Comparison of ENCODE assay signal across 1 cellular context in genomic region chr16:695355-696089, GRCh38.
TF ChIP-seq lines count a peak whose summit lies in the region.

No MANE protein-coding gene starts in this region.

TF ChIP-seq in WTC11, 78 proteins besides CTCF, POLR2A, EP300 and RAD21 (continued from another document):
- TF ChIP-seq, protein P1, sequence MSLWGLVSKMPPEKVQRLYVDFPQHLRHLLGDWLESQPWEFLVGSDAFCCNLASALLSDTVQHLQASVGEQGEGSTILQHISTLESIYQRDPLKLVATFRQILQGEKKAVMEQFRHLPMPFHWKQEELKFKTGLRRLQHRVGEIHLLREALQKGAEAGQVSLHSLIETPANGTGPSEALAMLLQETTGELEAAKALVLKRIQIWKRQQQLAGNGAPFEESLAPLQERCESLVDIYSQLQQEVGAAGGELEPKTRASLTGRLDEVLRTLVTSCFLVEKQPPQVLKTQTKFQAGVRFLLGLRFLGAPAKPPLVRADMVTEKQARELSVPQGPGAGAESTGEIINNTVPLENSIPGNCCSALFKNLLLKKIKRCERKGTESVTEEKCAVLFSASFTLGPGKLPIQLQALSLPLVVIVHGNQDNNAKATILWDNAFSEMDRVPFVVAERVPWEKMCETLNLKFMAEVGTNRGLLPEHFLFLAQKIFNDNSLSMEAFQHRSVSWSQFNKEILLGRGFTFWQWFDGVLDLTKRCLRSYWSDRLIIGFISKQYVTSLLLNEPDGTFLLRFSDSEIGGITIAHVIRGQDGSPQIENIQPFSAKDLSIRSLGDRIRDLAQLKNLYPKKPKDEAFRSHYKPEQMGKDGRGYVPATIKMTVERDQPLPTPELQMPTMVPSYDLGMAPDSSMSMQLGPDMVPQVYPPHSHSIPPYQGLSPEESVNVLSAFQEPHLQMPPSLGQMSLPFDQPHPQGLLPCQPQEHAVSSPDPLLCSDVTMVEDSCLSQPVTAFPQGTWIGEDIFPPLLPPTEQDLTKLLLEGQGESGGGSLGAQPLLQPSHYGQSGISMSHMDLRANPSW (CRISPR knock-in tag; conservative IDR thresholded peaks at IDR 0.05; ENCODE audit: low read depth), result no peak; the same call in 1 of the 2 replicates
- TF ChIP-seq CREM (CRISPR knock-in tag; IDR thresholded peaks at IDR 0.05) (no peak), ZNF396 (CRISPR knock-in tag; IDR thresholded peaks at IDR 0.05; ENCODE audit: borderline replicate concordance) (no peak), NFE2L1 (CRISPR knock-in tag; IDR thresholded peaks at IDR 0.05) (peak; percentile 84), SOX15 (CRISPR knock-in tag; IDR thresholded peaks at IDR 0.05) (no peak), ZNF219 (CRISPR knock-in tag; IDR thresholded peaks at IDR 0.05; ENCODE audit: borderline replicate concordance) (no peak)
- TF ChIP-seq, protein P2, sequence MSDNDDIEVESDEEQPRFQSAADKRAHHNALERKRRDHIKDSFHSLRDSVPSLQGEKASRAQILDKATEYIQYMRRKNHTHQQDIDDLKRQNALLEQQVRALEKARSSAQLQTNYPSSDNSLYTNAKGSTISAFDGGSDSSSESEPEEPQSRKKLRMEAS (CRISPR knock-in tag; IDR thresholded peaks at IDR 0.05), result peak; percentile 95
- TF ChIP-seq, protein P3, sequence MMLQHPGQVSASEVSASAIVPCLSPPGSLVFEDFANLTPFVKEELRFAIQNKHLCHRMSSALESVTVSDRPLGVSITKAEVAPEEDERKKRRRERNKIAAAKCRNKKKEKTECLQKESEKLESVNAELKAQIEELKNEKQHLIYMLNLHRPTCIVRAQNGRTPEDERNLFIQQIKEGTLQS (CRISPR knock-in tag; conservative IDR thresholded peaks at IDR 0.05), result 0 out of 2 replicates have a peak, but pooled peaks have one; percentile 48
- TF ChIP-seq, protein P4, sequence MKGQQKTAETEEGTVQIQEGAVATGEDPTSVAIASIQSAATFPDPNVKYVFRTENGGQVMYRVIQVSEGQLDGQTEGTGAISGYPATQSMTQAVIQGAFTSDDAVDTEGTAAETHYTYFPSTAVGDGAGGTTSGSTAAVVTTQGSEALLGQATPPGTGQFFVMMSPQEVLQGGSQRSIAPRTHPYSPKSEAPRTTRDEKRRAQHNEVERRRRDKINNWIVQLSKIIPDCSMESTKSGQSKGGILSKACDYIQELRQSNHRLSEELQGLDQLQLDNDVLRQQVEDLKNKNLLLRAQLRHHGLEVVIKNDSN (CRISPR knock-in tag; IDR thresholded peaks at IDR 0.05), result peak; percentile 68
